Comparison of ENCODE assay signal across 7 cellular contexts in genomic region chr1:148679787-148680326, GRCh38.
A peak's percentile ranks its signal among the peaks of the same experiment; 100 is the strongest.
DNase-seq lines count a peak whose midpoint lies in the region; ATAC-seq, FAIRE-seq and TF ChIP-seq lines count a peak whose summit lies in the region.
"Not testable (repeated sequence)": the region's sequence is repeated elsewhere in the genome, so short reads cannot be mapped to it uniquely, and the experiment has no call there.

No MANE protein-coding gene starts in this region.

- H3K4me3 ChIP-seq in endodermal cell (ENCODE audit: low read length); pancreas: not testable (repeated sequence)
- H3K4me3 ChIP-seq in left lung, result peak overlapping the region in 1 of 2 donors; percentile 52

- not testable (repeated sequence) for H3K27me3 Mint-ChIP-seq in Calu3 (ENCODE audit: unreplicated experiment); T-helper 1 cell treated with Interleukin-12 subunit alpha and Interleukin-12 subunit beta and Interleukin-4 antibody, amounts not matched to agents 30 μg/mL and 1 μg/mL, for 36 hours (ENCODE audit: low read depth); activated naive CD4-positive, alpha-beta T cell treated with anti-CD3 and anti-CD28 coated beads for 36 hours (ENCODE audit: low read depth); endodermal cell (ENCODE audit: insufficient read depth)

- no CpG with 5 or more reads among the region's 37 CpGs for WGBS in endodermal cell (ENCODE audit: insufficient coverage in 1 of 2, insufficient read length in 1 of 2), 2 experiments
- 0% methylated on average over 2 of the region's 37 CpGs; no CpG with 5 or more reads in 1 of the 2 donors for WGBS in pancreas, 2 donors

- BruUV-seq in Calu3 (replicated peaks; lab: Mats Ljungman, UMichigan), result TSS peak; percentile 51

- not testable (repeated sequence) for H3K4me1 Mint-ChIP-seq in Calu3 (ENCODE audit: low read depth, unreplicated experiment); T-helper 1 cell treated with Interleukin-12 subunit alpha and Interleukin-12 subunit beta and Interleukin-4 antibody, amounts not matched to agents 30 μg/mL and 1 μg/mL, for 36 hours (ENCODE audit: low read depth); activated naive CD4-positive, alpha-beta T cell treated with anti-CD3 and anti-CD28 coated beads for 36 hours (ENCODE audit: low read depth); endodermal cell

- TF ChIP-seq CTCF in Calu3 (IDR thresholded peaks at IDR 0.05; ENCODE audit: unreplicated experiment); endodermal cell (conservative IDR thresholded peaks at IDR 0.05); left lung (IDR thresholded peaks at IDR 0.05); pancreas (IDR thresholded peaks at IDR 0.05): not testable (repeated sequence)

- H3K27ac Mint-ChIP-seq in Calu3 (ENCODE audit: unreplicated experiment); T-helper 1 cell treated with Interleukin-12 subunit alpha and Interleukin-12 subunit beta and Interleukin-4 antibody, amounts not matched to agents 30 μg/mL and 1 μg/mL, for 36 hours; activated naive CD4-positive, alpha-beta T cell treated with anti-CD3 and anti-CD28 coated beads for 36 hours; endodermal cell: not testable (repeated sequence)

- not testable (repeated sequence) for H3K9me3 ChIP-seq in endodermal cell (ENCODE audit: control insufficient read depth, low read length); left lung; pancreas

- CTCF ChIA-PET in Calu3 (lab: Charles Lee); activated naive CD4-positive, alpha-beta T cell treated with anti-CD3 and anti-CD28 coated beads for 36 hours (lab: Charles Lee): not testable (repeated sequence)

- intact Hi-C loops in Calu3 (cut with micrococcal nuclease; ENCODE audit: unreplicated experiment); activated naive CD4-positive, alpha-beta T cell treated with anti-CD3 and anti-CD28 coated beads for 36 hours (cut with micrococcal nuclease); left lung (cut with DNase I); pancreas (cut with DNase I): not testable (repeated sequence)

- H3K27me3 ChIP-seq in endodermal cell (ENCODE audit: control insufficient read depth, insufficient read depth, low read length, poor library complexity, severe bottlenecking); left lung; pancreas: not testable (repeated sequence)

- FAIRE-seq in pancreas (lab: Jason Lieb, UNC), result not testable (repeated sequence)

- not testable (repeated sequence) for DNase-seq in Calu3; activated naive CD4-positive, alpha-beta T cell treated with anti-CD3 and anti-CD28 coated beads for 36 hours; endodermal cell; left lung; pancreas

- H3K9ac ChIP-seq in endodermal cell (ENCODE audit: extremely low read depth, low read length, poor library complexity, severe bottlenecking), result not testable (repeated sequence)

- H3K36me3 ChIP-seq in endodermal cell (ENCODE audit: control insufficient read depth, insufficient read depth, low read length); left lung; pancreas: not testable (repeated sequence)

- peak; percentile 80 for ATAC-seq in HG02798 (IDR thresholded peaks at IDR 0.05; ENCODE audit: poor library complexity, unreplicated experiment)
- ATAC-seq in left lung, result peak; percentile 99
- ATAC-seq in pancreas, result peak; percentile 80 to 98 (median 87)

- not testable (repeated sequence) for H3K9me3 Mint-ChIP-seq in Calu3 (ENCODE audit: low read depth, unreplicated experiment); T-helper 1 cell treated with Interleukin-12 subunit alpha and Interleukin-12 subunit beta and Interleukin-4 antibody, amounts not matched to agents 30 μg/mL and 1 μg/mL, for 36 hours; activated naive CD4-positive, alpha-beta T cell treated with anti-CD3 and anti-CD28 coated beads for 36 hours; endodermal cell

- H3K4me1 ChIP-seq in endodermal cell (ENCODE audit: control insufficient read depth, insufficient read depth, low read length); left lung; pancreas: not testable (repeated sequence)

- not testable (repeated sequence) for H3K4me3 Mint-ChIP-seq in Calu3 (ENCODE audit: low read depth, unreplicated experiment)
- H3K4me3 Mint-ChIP-seq in T-helper 1 cell treated with Interleukin-12 subunit alpha and Interleukin-12 subunit beta and Interleukin-4 antibody, amounts not matched to agents 30 μg/mL and 1 μg/mL, for 36 hours, result peak overlapping the region; percentile 56
- H3K4me3 Mint-ChIP-seq in activated naive CD4-positive, alpha-beta T cell treated with anti-CD3 and anti-CD28 coated beads for 36 hours, result peak overlapping the region; percentile 77
- H3K4me3 Mint-ChIP-seq in endodermal cell, result peak overlapping the region; percentile 60

- H3K27ac ChIP-seq in endodermal cell (ENCODE audit: low read depth, low read length); pancreas: not testable (repeated sequence)
- peak overlapping the region in 1 of 2 donors; percentile 73 for H3K27ac ChIP-seq in left lung

- H3K36me3 Mint-ChIP-seq in Calu3 (ENCODE audit: insufficient read depth, unreplicated experiment); T-helper 1 cell treated with Interleukin-12 subunit alpha and Interleukin-12 subunit beta and Interleukin-4 antibody, amounts not matched to agents 30 μg/mL and 1 μg/mL, for 36 hours (ENCODE audit: low read depth); activated naive CD4-positive, alpha-beta T cell treated with anti-CD3 and anti-CD28 coated beads for 36 hours (ENCODE audit: low read depth); endodermal cell (ENCODE audit: low read depth): not testable (repeated sequence)
